26 cellular contexts compared by ENCODE assay signal in the genomic region with DNA sequence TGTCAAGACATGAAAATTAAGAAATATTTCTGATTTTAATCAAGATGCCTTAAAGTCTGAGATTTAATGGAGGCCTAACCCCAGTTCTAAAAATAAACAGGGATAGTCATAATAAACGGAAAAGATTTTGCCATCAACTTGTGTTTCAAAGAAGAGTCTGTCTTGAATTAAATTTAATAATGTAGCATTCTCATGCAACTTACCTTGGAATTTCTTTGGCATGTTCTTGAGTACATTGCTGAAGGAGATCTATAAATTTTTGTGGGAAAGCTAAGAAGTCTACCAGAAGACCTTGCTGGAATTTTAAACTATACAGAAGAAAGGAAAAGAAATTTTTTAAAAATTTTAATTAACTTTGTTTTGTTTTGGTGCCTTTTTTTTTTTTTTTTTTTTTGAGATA. TPM values are rescaled to one million over a fixed set of nuclear protein-coding genes. Genes with fewer than 3 reads are reported as not detected.
"Had no signal": no experiment of that assay in that cellular context is flagged by ENCODE, and none has a peak within 500 bp of the region (broad histone marks: within the 10 kb centered on the region; RNA-seq: fewer than 3 reads in every experiment).

No MANE protein-coding gene starts in this region.

- DNase-seq: colonic mucosa; dermis blood vessel endothelial cell; esophagus squamous epithelium; foreskin melanocyte; head of caudate nucleus; kidney; left cardiac atrium; left ventricle myocardium inferior; lower lobe of right lung; occipital lobe; pancreas; stimulated activated CD4-positive, alpha-beta T cell treated with anti-CD3 and anti-CD28 coated beads, Interleukin-4, amount 100 ng/mL, for 1 hour; stimulated activated CD8-positive, alpha-beta memory T cell treated with anti-CD3 and anti-CD28 coated beads, Interleukin-4, amount 100 ng/mL, for 48 hours; stimulated activated naive CD8-positive, alpha-beta T cell treated with anti-CD3 and anti-CD28 coated beads, Interleukin-15, Interleukin-2, amounts not matched to agents 100 U/mL and 50 U/mL, for 24 hours; testis; upper lobe of right lung had no signal

- H3K27ac Mint-ChIP-seq: memory B cell; mesothelial cell of epicardium; natural killer cell treated with Interleukin-12 subunit alpha and Interleukin-12 subunit beta and Interleukin-15 and Interleukin-18, amount 100 ng/mL, for 72 hours; neural progenitor cell; progenitor cell of endocrine pancreas; stimulated activated effector memory CD8-positive, alpha-beta T cell treated with anti-CD3 and anti-CD28 coated beads, Interleukin-12 subunit alpha, Interleukin-12 subunit beta, amount 100 ng/mL, for 72 hours had no signal

- H3K9me3 Mint-ChIP-seq: memory B cell; mesothelial cell of epicardium; natural killer cell treated with Interleukin-12 subunit alpha and Interleukin-12 subunit beta and Interleukin-15 and Interleukin-18, amount 100 ng/mL, for 72 hours; neural progenitor cell; stimulated activated effector memory CD8-positive, alpha-beta T cell treated with anti-CD3 and anti-CD28 coated beads, Interleukin-12 subunit alpha, Interleukin-12 subunit beta, amount 100 ng/mL, for 72 hours had no signal

- H3K27me3 Mint-ChIP-seq: memory B cell; natural killer cell treated with Interleukin-12 subunit alpha and Interleukin-12 subunit beta and Interleukin-15 and Interleukin-18, amount 100 ng/mL, for 72 hours; progenitor cell of endocrine pancreas had no signal

- H3K4me3 ChIP-seq: colonic mucosa, esophagus squamous epithelium, hepatocyte, left ventricle myocardium inferior, lower lobe of right lung, neural progenitor cell, pancreas, smooth muscle cell, testis, tibial nerve, upper lobe of right lung had no signal

- H3K4me1 Mint-ChIP-seq: memory B cell; mesothelial cell of epicardium; neural progenitor cell; stimulated activated effector memory CD8-positive, alpha-beta T cell treated with anti-CD3 and anti-CD28 coated beads, Interleukin-12 subunit alpha, Interleukin-12 subunit beta, amount 100 ng/mL, for 72 hours had no signal

- H3K4me3 Mint-ChIP-seq: memory B cell; mesothelial cell of epicardium; natural killer cell treated with Interleukin-12 subunit alpha and Interleukin-12 subunit beta and Interleukin-15 and Interleukin-18, amount 100 ng/mL, for 72 hours; neural progenitor cell; stimulated activated effector memory CD8-positive, alpha-beta T cell treated with anti-CD3 and anti-CD28 coated beads, Interleukin-12 subunit alpha, Interleukin-12 subunit beta, amount 100 ng/mL, for 72 hours had no signal

RNA-seq across cellular contexts. Expression of a gene that starts 55.9 kb away (rescaled TPM):
- total RNA-seq: dermis blood vessel endothelial cell, epithelial cell of proximal tubule had no signal
